Comparison of ENCODE assay signal across 8 cellular contexts in the genomic region with DNA sequence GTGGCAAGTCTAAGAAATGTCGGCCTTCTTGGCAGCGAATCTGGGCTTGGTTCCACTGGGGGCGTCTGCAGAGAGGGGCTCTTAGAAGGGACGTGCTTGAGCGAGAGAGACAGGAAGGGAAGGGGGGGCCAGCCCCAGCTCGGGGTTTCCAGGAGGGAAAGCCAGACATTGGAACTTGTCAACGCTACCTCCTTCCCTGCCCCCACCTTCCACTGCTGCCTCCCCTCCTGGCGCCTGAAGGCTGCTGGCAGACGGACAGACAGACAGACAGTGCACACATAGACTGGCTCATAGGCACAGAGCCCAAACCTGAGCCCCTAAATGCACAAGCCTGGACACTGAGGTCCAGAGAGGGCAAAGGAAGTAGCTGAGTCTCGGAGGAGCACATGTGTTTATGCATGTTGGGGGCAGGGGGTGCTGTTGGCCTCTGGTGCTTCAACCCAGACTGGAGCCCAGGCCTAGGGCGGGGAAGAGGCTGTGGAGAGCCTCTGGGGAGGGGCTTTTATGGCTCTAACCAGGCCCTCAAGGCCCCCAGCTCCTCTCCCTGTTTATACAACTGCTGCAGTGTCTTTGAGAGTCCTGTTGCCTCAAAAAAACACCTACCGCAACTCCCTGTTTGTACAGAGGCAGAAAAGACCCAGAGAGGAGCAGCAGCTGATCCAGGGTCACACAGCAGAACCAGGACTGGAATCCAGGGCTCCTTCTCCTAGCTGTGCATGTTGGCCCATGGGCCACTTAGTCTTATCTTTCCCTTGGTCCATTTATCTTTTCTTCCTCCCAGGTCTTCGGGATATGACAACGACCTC. TPM values are rescaled to one million over a fixed set of nuclear protein-coding genes. Genes with fewer than 3 reads are reported as not detected.
DNase-seq lines count a peak whose midpoint lies in the region; ATAC-seq and TF ChIP-seq lines count a peak whose summit lies in the region.
"Had no signal": no experiment of that assay in that cellular context is flagged by ENCODE, and none has a peak within 500 bp of the region (broad histone marks: within the 10 kb centered on the region; RNA-seq: fewer than 3 reads in every experiment).

No MANE protein-coding gene starts in this region.

- H3K36me3 ChIP-seq in adipocyte (ENCODE audit: control insufficient read depth, insufficient read depth, low read length, severe bottlenecking) (no peaks in the 10 kb centered on the region), PC-9 (ENCODE audit: low read depth) (no peaks in the 10 kb centered on the region)

- intact Hi-C loops in PC-9 (cut with micrococcal nuclease; ENCODE audit: unreplicated experiment): no loop called here

- peaks cover 46% of the 10 kb centered on the region for H3K4me1 ChIP-seq in adipocyte (ENCODE audit: control insufficient read depth, insufficient read depth, low read length)
- peaks cover 8% of the 10 kb centered on the region for H3K4me1 ChIP-seq in PC-9 (replicated peaks; ENCODE audit: insufficient read depth)

- no peak overlapping the region for H3K4me3 ChIP-seq in adipocyte (ENCODE audit: low read length)
- H3K4me3 ChIP-seq in PC-9: no peak overlapping the region

- DNase-seq in HFFc6 (no peak), SK-N-DZ (ENCODE audit: low spot score) (peak; percentile 51), adipocyte (ENCODE audit: low read depth) (no peak), left kidney (ENCODE audit: low read depth, low spot score) (peak; percentile 73), PC-9 (no peak)

- POLR2A ChIA-PET in PC-9 (lab: Charles Lee; ENCODE audit: unreplicated experiment): no interaction called here

- no peaks in the 10 kb centered on the region for H3K36me3 Mint-ChIP-seq in HFFc6 (ENCODE audit: low read depth)
- no peaks in the 10 kb centered on the region for H3K36me3 Mint-ChIP-seq in stimulated activated naive CD8-positive, alpha-beta T cell treated with anti-CD3 and anti-CD28 coated beads, Interleukin-15, Interleukin-2, amounts not matched to agents 100 ng/mL and 50 ng/mL, for 24 hours (ENCODE audit: low read depth)

- BruUV-seq in PC-9 (replicated peaks; lab: Mats Ljungman, UMichigan): no TSS peak

- no peak overlapping the region for H3K27ac ChIP-seq in PC-9
- H3K27ac ChIP-seq: VCaP had no signal

- TF ChIP-seq CTCF in HFFc6 (IDR thresholded peaks at IDR 0.05) (peak; percentile 47), PC-9 (conservative IDR thresholded peaks at IDR 0.05) (no peak)

- H3K4me3 Mint-ChIP-seq in HFFc6: no peak overlapping the region
- H3K4me3 Mint-ChIP-seq in stimulated activated naive CD8-positive, alpha-beta T cell treated with anti-CD3 and anti-CD28 coated beads, Interleukin-15, Interleukin-2, amounts not matched to agents 100 ng/mL and 50 ng/mL, for 24 hours: peak overlapping the region; percentile 84

- H3K27ac Mint-ChIP-seq in HFFc6: no peak overlapping the region
- peak overlapping the region; percentile 98 for H3K27ac Mint-ChIP-seq in stimulated activated naive CD8-positive, alpha-beta T cell treated with anti-CD3 and anti-CD28 coated beads, Interleukin-15, Interleukin-2, amounts not matched to agents 100 ng/mL and 50 ng/mL, for 24 hours

- CTCF ChIA-PET in PC-9 (lab: Charles Lee): interaction anchor here (0.7 kb wide), 2 partner anchors 34 to 93 kb away, joined by 3 to 4 read pairs; no protein-coding TSS in a partner anchor

- H3K27me3 ChIP-seq in adipocyte (replicated peaks; ENCODE audit: control insufficient read depth, insufficient read depth, low read length) (no peaks in the 10 kb centered on the region), PC-9 (ENCODE audit: insufficient read depth, low read depth) (no peaks in the 10 kb centered on the region)

- H3K9me2 ChIP-seq in PC-9 (ENCODE audit: insufficient read depth): no peaks in the 10 kb centered on the region

- no peaks in the 10 kb centered on the region for H3K79me2 ChIP-seq in PC-9 (ENCODE audit: low read depth)

- H3K9me3 Mint-ChIP-seq in HFFc6: no peaks in the 10 kb centered on the region
- H3K9me3 Mint-ChIP-seq in stimulated activated naive CD8-positive, alpha-beta T cell treated with anti-CD3 and anti-CD28 coated beads, Interleukin-15, Interleukin-2, amounts not matched to agents 100 ng/mL and 50 ng/mL, for 24 hours: no peaks in the 10 kb centered on the region

- H3K9ac ChIP-seq in adipocyte (ENCODE audit: low read length): peak overlapping the region; percentile 48

- no peak for ATAC-seq in GM21737 (IDR thresholded peaks at IDR 0.05; ENCODE audit: unreplicated experiment)

- H4K20me1 ChIP-seq in PC-9 (ENCODE audit: insufficient read depth): no peaks in the 10 kb centered on the region

- H3F3A ChIP-seq in PC-9 (ENCODE audit: insufficient read depth, low read depth): peaks cover 4% of the 10 kb centered on the region; the same call in 1 of the 2 replicates

- peaks cover 49% of the 10 kb centered on the region for H3K4me1 Mint-ChIP-seq in HFFc6 (ENCODE audit: low read depth)
- H3K4me1 Mint-ChIP-seq in stimulated activated naive CD8-positive, alpha-beta T cell treated with anti-CD3 and anti-CD28 coated beads, Interleukin-15, Interleukin-2, amounts not matched to agents 100 ng/mL and 50 ng/mL, for 24 hours (ENCODE audit: low read depth): peaks cover 79% of the 10 kb centered on the region

- H3K27me3 Mint-ChIP-seq in HFFc6 (ENCODE audit: insufficient read depth): peaks cover 12% of the 10 kb centered on the region
- H3K27me3 Mint-ChIP-seq in stimulated activated naive CD8-positive, alpha-beta T cell treated with anti-CD3 and anti-CD28 coated beads, Interleukin-15, Interleukin-2, amounts not matched to agents 100 ng/mL and 50 ng/mL, for 24 hours: no peaks in the 10 kb centered on the region

- no peak overlapping the region for H3K4me2 ChIP-seq in PC-9

- H3K9me3 ChIP-seq in adipocyte (ENCODE audit: control insufficient read depth, low read length) (no peaks in the 10 kb centered on the region), PC-9 (ENCODE audit: insufficient read depth, low read depth) (no peaks in the 10 kb centered on the region)

- no peak overlapping the region for H2AFZ ChIP-seq in PC-9

RNA-seq across cellular contexts. Expression of gene WASF2, which starts 33.1 kb away (rescaled TPM):
- total RNA-seq in HFFc6 (2021; fragmentation: NEBNext Ultra II Directional; extraction: Animal tissue kit (Norgen Biotek cat#: 25700)): 10 to 100 TPM; 84.4 to 99.7 (median 93.1) TPM
- polyA plus RNA-seq in SK-N-DZ (2014; cell fraction: cytosol; rRNA removed): 11.3 and 12.4 TPM in 2 replicates
- 4.1 and 10.3 TPM in 2 replicates for polyA plus RNA-seq in SK-N-DZ (2014; cell fraction: nucleus; rRNA removed)
- 96.5 and 134 TPM in 2 replicates for total RNA-seq in PC-9 (2021)

Comparison
In these comparisons a context has a peak if more than half of its experiments do, and no peak if none do; other contexts are left out.
1. DNase-seq: peak in SK-N-DZ (single experiment) and left kidney (single experiment); none in HFFc6 (single experiment), adipocyte (single experiment) and PC-9 (0 of 2).